13 cellular contexts compared by ENCODE assay signal in genomic region chr10:7046615-7047014, GRCh38.
DNase-seq lines count a peak whose midpoint lies in the region; ATAC-seq and TF ChIP-seq lines count a peak whose summit lies in the region.
"Had no signal": no experiment of that assay in that cellular context is flagged by ENCODE, and none has a peak within 500 bp of the region (broad histone marks: within the 10 kb centered on the region; RNA-seq: fewer than 3 reads in every experiment).

No MANE protein-coding gene starts in this region.

- H3K4me3 ChIP-seq in BLaER1 treated with 17β-estradiol and CSF1 and Interleukin-3, amounts not matched to agents 10 nM and 100 nM, result no peak overlapping the region
- H3K4me3 ChIP-seq in NB4 (ENCODE audit: low read depth, low read length) (peak overlapping the region; percentile 27), stomach (no peak overlapping the region)
- H3K4me3 ChIP-seq: gastrocnemius medialis, skin epidermis had no signal

- H3K4me1 ChIP-seq in BLaER1 treated with 17β-estradiol and CSF1 and Interleukin-3, amounts not matched to agents 10 nM and 100 nM, result peaks cover 21 to 47% (median 32%) of the 10 kb centered on the region in 10 experiments
- H3K4me1 ChIP-seq in stomach, result no peaks in the 10 kb centered on the region
- H3K4me1 ChIP-seq: gastrocnemius medialis had no signal

- H3K9me3 ChIP-seq in BLaER1 treated with 17β-estradiol and CSF1 and Interleukin-3, amounts not matched to agents 10 nM and 100 nM (replicated peaks in 1 of 11), result peaks cover 40 to 46% (median 44%) of the 10 kb centered on the region in 11 experiments
- peaks cover 0 to 9% (median 4%) of the 10 kb centered on the region in 4 donors for H3K9me3 ChIP-seq in stomach
- H3K9me3 ChIP-seq: gastrocnemius medialis, SK-N-SH had no signal

- H3K27ac ChIP-seq in BLaER1 treated with 17β-estradiol and CSF1 and Interleukin-3, amounts not matched to agents 10 nM and 100 nM, result peak overlapping the region in 10 of 11 experiments; percentile 53 to 95 (median 86); a peak in 20 of 22 replicates
- H3K27ac ChIP-seq in stomach, result peak overlapping the region in 1 of 5 donors; percentile 18
- H3K27ac ChIP-seq: gastrocnemius medialis had no signal

- no peak for TF ChIP-seq CTCF in NB4 (IDR thresholded peaks at IDR 0.05; ENCODE audit: low read depth, low read length)
- no peak for TF ChIP-seq CTCF in stomach (IDR thresholded peaks at IDR 0.05)

- DNase-seq in NB4 (ENCODE audit: low read depth), result peak; percentile 82
- DNase-seq in ecto neural progenitor cell (ENCODE audit: low spot score), result no peak
- no peak for DNase-seq in cerebellum (ENCODE audit: low spot score)
- no peak for DNase-seq in stomach
- DNase-seq in NCI-H1930 (lab: John Stamatoyannopoulos, UW), result no peak
- DNase-seq: activated T-cell treated with anti-CD3 and anti-CD28 coated beads for 4 hours, gastrocnemius medialis, NCI-H2227 treated with DMSO at 0.1 percent for 48 hours, SK-N-SH had no signal

- H4K20me1 ChIP-seq in BLaER1 treated with 17β-estradiol and CSF1 and Interleukin-3, amounts not matched to agents 10 nM and 100 nM, result no peaks in the 10 kb centered on the region

- peak; percentile 25 for ATAC-seq in GM19025 (IDR thresholded peaks at IDR 0.05; ENCODE audit: low read depth, unreplicated experiment)
- ATAC-seq in HG02884 (IDR thresholded peaks at IDR 0.05; ENCODE audit: unreplicated experiment), result peak; percentile 68
- ATAC-seq: gastrocnemius medialis had no signal

- intact Hi-C loops in stomach (cut with DNase I; ENCODE audit: low total_unique reads), result no loop called here

- H3K36me3 ChIP-seq in BLaER1 treated with 17β-estradiol and CSF1 and Interleukin-3, amounts not matched to agents 10 nM and 100 nM, result peaks cover 0 to 26% (median 11%) of the 10 kb centered on the region in 11 experiments; a peak in 8 of 22 replicates
- H3K36me3 ChIP-seq in stomach, result no peaks in the 10 kb centered on the region
- H3K36me3 ChIP-seq: gastrocnemius medialis had no signal

- H3K4me2 ChIP-seq in BLaER1 treated with 17β-estradiol and CSF1 and Interleukin-3, amounts not matched to agents 10 nM and 100 nM, result peak overlapping the region; percentile 55 to 89 (median 80); a peak in 21 of 22 replicates
- H3K4me2 ChIP-seq: SK-N-SH had no signal

- H3K27me3 ChIP-seq in BLaER1 treated with 17β-estradiol and CSF1 and Interleukin-3, amounts not matched to agents 10 nM and 100 nM, result peaks cover 0 to 5% (median 0%) of the 10 kb centered on the region in 11 experiments; a peak in 1 of 22 replicates
- no peaks in the 10 kb centered on the region for H3K27me3 ChIP-seq in stomach
- H3K27me3 ChIP-seq: gastrocnemius medialis had no signal

- peak overlapping the region in 8 of 11 experiments; percentile 34 to 80 (median 66); a peak in 15 of 22 replicates for H3K9ac ChIP-seq in BLaER1 treated with 17β-estradiol and CSF1 and Interleukin-3, amounts not matched to agents 10 nM and 100 nM
- H3K9ac ChIP-seq: SK-N-SH had no signal

- TF ChIP-seq EP300 in stomach (IDR thresholded peaks at IDR 0.05), result no peak

- 66 to 77% (median 68%) methylated on average over 2 of the region's 2 CpGs for WGBS in stomach, 5 donors

- TF ChIP-seq POLR2A in NB4 (IDR thresholded peaks at IDR 0.05; ENCODE audit: extremely low read depth, insufficient read length) (no peak), stomach (IDR thresholded peaks at IDR 0.05) (no peak)
